In genomic region chr20:35541118-35541782, GRCh38 we compare ENCODE assay signal across 8 cellular contexts. TPM values are rescaled to one million over a fixed set of nuclear protein-coding genes. Genes with fewer than 3 reads are reported as not detected.
DNase-seq lines count a peak whose midpoint lies in the region; ATAC-seq, FAIRE-seq and TF ChIP-seq lines count a peak whose summit lies in the region.

No MANE protein-coding gene starts in this region.

- no peak for TF ChIP-seq EP300 in upper lobe of left lung (IDR thresholded peaks at IDR 0.05)

- H3K4me1 ChIP-seq in liver (ENCODE audit: control insufficient read depth in 4 of 4, insufficient read depth in 4 of 4, low read length in 3 of 4) (peaks cover 2 to 11% (median 9%) of the 10 kb centered on the region in 4 donors), upper lobe of left lung (peaks cover 13 to 18% (median 17%) of the 10 kb centered on the region in 4 donors)

- no peak for ATAC-seq in upper lobe of left lung (ENCODE audit: low FRiP score in 2 of 2)
- no peak for ATAC-seq in GM21390 (IDR thresholded peaks at IDR 0.05; ENCODE audit: unreplicated experiment)

- DNase-seq in activated naive CD4-positive, alpha-beta T cell treated with anti-CD3 and anti-CD28 coated beads, Interleukin-2, amount 10 ng/mL, durations not matched to agents 7 days and 5 days = no peak
- DNase-seq in activated naive CD4-positive, alpha-beta T cell (lab: John Stamatoyannopoulos, UW) = no peak
- DNase-seq in upper lobe of left lung (no peak), H54 (ENCODE audit: insufficient read length, low spot score) (no peak), NCI-H1930 (lab: John Stamatoyannopoulos, UW) (no peak)

- H3K9me3 Mint-ChIP-seq in activated naive CD4-positive, alpha-beta T cell treated with anti-CD3 and anti-CD28 coated beads, Interleukin-2, amount 10 ng/mL, durations not matched to agents 7 days and 5 days = no peaks in the 10 kb centered on the region
- no peaks in the 10 kb centered on the region for H3K9me3 Mint-ChIP-seq in activated naive CD8-positive, alpha-beta T cell (ENCODE audit: low read depth)

- FAIRE-seq in H54 (lab: Jason Lieb, UNC) = no peak

- H3K27me3 Mint-ChIP-seq in activated naive CD4-positive, alpha-beta T cell treated with anti-CD3 and anti-CD28 coated beads, Interleukin-2, amount 10 ng/mL, durations not matched to agents 7 days and 5 days = peaks cover under 1% of the 10 kb centered on the region
- no peaks in the 10 kb centered on the region for H3K27me3 Mint-ChIP-seq in activated naive CD8-positive, alpha-beta T cell

- H3K27me3 ChIP-seq in liver (ENCODE audit: control insufficient read depth in 4 of 4, insufficient read depth in 4 of 4, low read length in 3 of 4) (no peaks in the 10 kb centered on the region), upper lobe of left lung (no peaks in the 10 kb centered on the region)

- no peak for TF ChIP-seq RAD21 in liver (IDR thresholded peaks at IDR 0.05)

- H3K4me1 Mint-ChIP-seq in activated naive CD4-positive, alpha-beta T cell treated with anti-CD3 and anti-CD28 coated beads, Interleukin-2, amount 10 ng/mL, durations not matched to agents 7 days and 5 days = peaks cover 24% of the 10 kb centered on the region
- H3K4me1 Mint-ChIP-seq in activated naive CD8-positive, alpha-beta T cell (ENCODE audit: low read depth) = peaks cover 16% of the 10 kb centered on the region

- H3K27ac ChIP-seq in liver (ENCODE audit: low read depth in 1 of 2, low read length in 2 of 2) (no peak overlapping the region), upper lobe of left lung (peak overlapping the region in 2 of 4 donors; percentile 82 to 84)

- TF ChIP-seq CTCF in liver (IDR thresholded peaks at IDR 0.05; ENCODE audit: low read depth, low read length, missing input control) (no peak), upper lobe of left lung (IDR thresholded peaks at IDR 0.05) (no peak)

- CTCF ChIA-PET in activated naive CD4-positive, alpha-beta T cell treated with anti-CD3 and anti-CD28 coated beads, Interleukin-2, amount 10 ng/mL, durations not matched to agents 7 days and 5 days (lab: Charles Lee) = interaction anchor here (0.6 kb wide), 1 partner anchor 502 kb away, joined by 4 read pairs; no protein-coding TSS in a partner anchor

- H3K9me3 ChIP-seq in liver (ENCODE audit: control insufficient read depth in 4 of 4, low read length in 3 of 4) (no peaks in the 10 kb centered on the region), upper lobe of left lung (no peaks in the 10 kb centered on the region)

- TF ChIP-seq POLR2A in upper lobe of left lung (IDR thresholded peaks at IDR 0.05) (no peak), H54 (IDR thresholded peaks at IDR 0.05; ENCODE audit: low read depth, low read length) (no peak)

- peak overlapping the region; percentile 85 for H3K4me3 Mint-ChIP-seq in activated naive CD4-positive, alpha-beta T cell treated with anti-CD3 and anti-CD28 coated beads, Interleukin-2, amount 10 ng/mL, durations not matched to agents 7 days and 5 days
- H3K4me3 Mint-ChIP-seq in activated naive CD8-positive, alpha-beta T cell = peak overlapping the region; percentile 89

- 37% methylated on average over 13 of the region's 13 CpGs for WGBS in liver
- 34 to 36% methylated on average over 13 of the region's 13 CpGs for WGBS in upper lobe of left lung, 2 donors

- peak overlapping the region in 1 of 2 donors; percentile 7 for H3K9ac ChIP-seq in liver (ENCODE audit: low read depth in 1 of 2, low read length in 2 of 2)

- H3K4me3 ChIP-seq in liver (ENCODE audit: low read depth in 1 of 3, low read length in 3 of 3) (peak overlapping the region in 2 of 3 donors; percentile 80 to 84), upper lobe of left lung (peak overlapping the region in 3 of 4 donors; percentile 58 to 66 (median 61))

- peaks cover 0 to 4% (median 0%) of the 10 kb centered on the region in 4 donors for H3K36me3 ChIP-seq in liver (ENCODE audit: control insufficient read depth in 4 of 4, insufficient read depth in 3 of 4, low read depth in 1 of 4, low read length in 3 of 4)
- H3K36me3 ChIP-seq in upper lobe of left lung = peaks cover 0 to 22% (median 3%) of the 10 kb centered on the region in 4 donors

- no peak overlapping the region for H3K27ac Mint-ChIP-seq in activated naive CD4-positive, alpha-beta T cell treated with anti-CD3 and anti-CD28 coated beads, Interleukin-2, amount 10 ng/mL, durations not matched to agents 7 days and 5 days
- no peak overlapping the region for H3K27ac Mint-ChIP-seq in activated naive CD8-positive, alpha-beta T cell

- peaks cover 5% of the 10 kb centered on the region for H3K36me3 Mint-ChIP-seq in activated naive CD4-positive, alpha-beta T cell treated with anti-CD3 and anti-CD28 coated beads, Interleukin-2, amount 10 ng/mL, durations not matched to agents 7 days and 5 days
- peaks cover 5% of the 10 kb centered on the region for H3K36me3 Mint-ChIP-seq in activated naive CD8-positive, alpha-beta T cell

TF ChIP-seq in liver, 16 proteins besides CTCF, POLR2A, EP300 and RAD21:
- TF ChIP-seq HNF4A (conservative IDR thresholded peaks at IDR 0.05) (no peak), GABPA (IDR thresholded peaks at IDR 0.05 in 1 of 2, conservative IDR thresholded peaks at IDR 0.05 in 1 of 2) (no peak), TAF1 (conservative IDR thresholded peaks at IDR 0.05) (no peak)

RNA-seq across cellular contexts. Expression of gene ERGIC3, which starts 0.6 kb away (rescaled TPM):
- total RNA-seq in liver = 100 to 1,000 TPM; 110 to 167 TPM
- 100 to 1,000 TPM; 115 to 124 TPM for polyA plus RNA-seq in liver
- 100 to 1,000 TPM; 115 to 223 (median 179) TPM for total RNA-seq in upper lobe of left lung

RNA-seq across cellular contexts. Expression of gene C20orf173, which starts 11.8 kb away (rescaled TPM):
- total RNA-seq in liver = not detected
- not detected for polyA plus RNA-seq in liver
- total RNA-seq in upper lobe of left lung = not detected
